ENCODE assay signal across 26 cellular contexts in genomic region chr12:117022465-117022864, GRCh38.
"Had no signal": no experiment of that assay in that cellular context is flagged by ENCODE, and none has a peak within 500 bp of the region (broad histone marks: within the 10 kb centered on the region; RNA-seq: fewer than 3 reads in every experiment).

No MANE protein-coding gene starts in this region.

- H3K36me3 ChIP-seq: ovary had no signal

- H3K27me3 ChIP-seq: dorsolateral prefrontal cortex, esophagus muscularis mucosa, heart right ventricle, ovary, spleen had no signal

- H3K9me3 ChIP-seq: esophagus muscularis mucosa, heart right ventricle, ovary, psoas muscle, spleen had no signal

- H3K4me3 ChIP-seq: dorsolateral prefrontal cortex, esophagus muscularis mucosa, heart right ventricle, ovary, psoas muscle, skin epidermis, spleen had no signal

- H3K27ac ChIP-seq: dorsolateral prefrontal cortex, epithelial cell of prostate, esophagus muscularis mucosa, heart right ventricle, ovary, psoas muscle, skin epidermis, spleen had no signal

- DNase-seq: caudate nucleus; effector CD4-positive, alpha-beta T cell; foreskin melanocyte; glutamatergic neuron; heart right ventricle; hippocampal formation; immature natural killer cell; islet precursor cell; kidney glomerular epithelial cell; mesendoderm; naive thymus-derived CD8-positive, alpha-beta T cell; occipital lobe; ovary; posterior cingulate gyrus; psoas muscle; right cardiac atrium; spleen; stimulated activated CD4-positive, alpha-beta T cell treated with anti-CD3 and anti-CD28 coated beads, Interleukin-4, amount 100 ng/mL, for 4 hours; stimulated activated naive CD8-positive, alpha-beta T cell treated with anti-CD3 and anti-CD28 coated beads, Interleukin-15, Interleukin-2, amounts not matched to agents 100 U/mL and 50 U/mL, for 24 hours; trophoblast cell had no signal

- ATAC-seq: heart right ventricle; left lobe of liver; naive thymus-derived CD8-positive, alpha-beta T cell; psoas muscle; right cardiac atrium; stimulated activated memory B cell treated with anti-CD40 and anti-IgM and Interleukin-4, amounts not matched to agents 10 μg/mL and 1 μg/mL and 100 μg/mL, for 72 hours; stimulated activated naive CD8-positive, alpha-beta T cell treated with anti-CD3 and anti-CD28 coated beads, Interleukin-15, Interleukin-2, amounts not matched to agents 100 U/mL and 50 U/mL, for 24 hours had no signal
